1 cellular context compared by ENCODE assay signal in genomic region chr16:11164482-11165270, GRCh38.
TF ChIP-seq lines count a peak whose summit lies in the region.

No MANE protein-coding gene starts in this region.

TF ChIP-seq in IMR-90, 13 proteins besides CTCF, POLR2A, EP300 and RAD21 (continued from another document):
- TF ChIP-seq, protein P1, sequence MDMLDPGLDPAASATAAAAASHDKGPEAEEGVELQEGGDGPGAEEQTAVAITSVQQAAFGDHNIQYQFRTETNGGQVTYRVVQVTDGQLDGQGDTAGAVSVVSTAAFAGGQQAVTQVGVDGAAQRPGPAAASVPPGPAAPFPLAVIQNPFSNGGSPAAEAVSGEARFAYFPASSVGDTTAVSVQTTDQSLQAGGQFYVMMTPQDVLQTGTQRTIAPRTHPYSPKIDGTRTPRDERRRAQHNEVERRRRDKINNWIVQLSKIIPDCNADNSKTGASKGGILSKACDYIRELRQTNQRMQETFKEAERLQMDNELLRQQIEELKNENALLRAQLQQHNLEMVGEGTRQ (IDR thresholded peaks at IDR 0.05; ENCODE audit: low read depth, low read length) = no peak
- TF ChIP-seq RFX5 (IDR thresholded peaks at IDR 0.05; ENCODE audit: low read depth, low read length) (no peak), CEBPB (IDR thresholded peaks at IDR 0.05; ENCODE audit: low read depth, low read length) (no peak), MAFK (IDR thresholded peaks at IDR 0.05; ENCODE audit: low read depth, low read length) (no peak)
